In genomic region chr12:56836800-56837663, GRCh38 we compare ENCODE assay signal across 8 cellular contexts.
DNase-seq lines count a peak whose midpoint lies in the region; ATAC-seq and TF ChIP-seq lines count a peak whose summit lies in the region.

No MANE protein-coding gene starts in this region.

- H3K4me1 ChIP-seq in lower lobe of right lung (peaks cover 46% of the 10 kb centered on the region), gastrocnemius medialis (peaks cover 0 to 16% of the 10 kb centered on the region in 2 donors)

- no peak for TF ChIP-seq CTCF in BJ (IDR thresholded peaks at IDR 0.05; ENCODE audit: insufficient read depth, low read depth, low read length)
- no peak for TF ChIP-seq CTCF in lower lobe of right lung (IDR thresholded peaks at IDR 0.05)
- TF ChIP-seq CTCF in gastrocnemius medialis (IDR thresholded peaks at IDR 0.05 in 4 of 5, conservative IDR thresholded peaks at IDR 0.05 in 1 of 5) = no peak

- H3K27ac ChIP-seq in lower lobe of right lung (peak overlapping the region; percentile 62), gastrocnemius medialis (no peak overlapping the region)

- no peaks in the 10 kb centered on the region for H3K36me3 ChIP-seq in BJ (ENCODE audit: control insufficient read depth, insufficient read depth, low read length)
- no peaks in the 10 kb centered on the region for H3K36me3 ChIP-seq in lower lobe of right lung
- no peaks in the 10 kb centered on the region for H3K36me3 ChIP-seq in gastrocnemius medialis

- CTCF ChIA-PET in BJ (lab: Yijun Ruan, JAX) = interaction anchor here (1.1 kb wide), 1 partner anchor 151 kb away, joined by 6 read pairs; no protein-coding TSS in a partner anchor

- TF ChIP-seq POLR2A in gastrocnemius medialis (IDR thresholded peaks at IDR 0.05) = no peak

- ATAC-seq in lower lobe of right lung = peak; percentile 39 to 43
- ATAC-seq in GM21529 (IDR thresholded peaks at IDR 0.05; ENCODE audit: unreplicated experiment) = no peak
- ATAC-seq in HG03442 (IDR thresholded peaks at IDR 0.05; ENCODE audit: unreplicated experiment) = no peak
- no peak for ATAC-seq in gastrocnemius medialis

- DNase-seq in BJ (ENCODE audit: low read depth) (peak; percentile 16), lower lobe of right lung (no peak), gastrocnemius medialis (no peak), amniotic stem cell (lab: John Stamatoyannopoulos, UW) (no peak)
- peak; percentile 74 for DNase-seq in Jurkat, Clone E6-1 (ENCODE audit: low read depth, low spot score)
- DNase-seq in activated CD8-positive, alpha-beta memory T cell treated with anti-CD3 and anti-CD28 coated beads, Interleukin-2, amount 50 U/mL, for 48 hours = peak; percentile 57

- intact Hi-C loops in lower lobe of right lung (cut with DNase I) = no loop called here
- intact Hi-C loops in gastrocnemius medialis (cut with DNase I; ENCODE audit: low total_unique reads) = no loop called here

- in situ Hi-C loops in gastrocnemius medialis (cut with MboI; ENCODE audit: low sequenced_read_pairs in 4 of 4) = no loop called here

- POLR2A ChIA-PET in BJ (lab: Charles Lee) = no interaction called here

- H3K27me3 ChIP-seq in BJ (ENCODE audit: control insufficient read depth, insufficient read depth, low read length) (no peaks in the 10 kb centered on the region), lower lobe of right lung (ENCODE audit: low read depth) (no peaks in the 10 kb centered on the region), gastrocnemius medialis (no peaks in the 10 kb centered on the region)

- H3K9me3 ChIP-seq in lower lobe of right lung (no peaks in the 10 kb centered on the region), gastrocnemius medialis (no peaks in the 10 kb centered on the region)

- H3K4me3 ChIP-seq in BJ (ENCODE audit: low read depth, low read length) (no peak overlapping the region), lower lobe of right lung (no peak overlapping the region), gastrocnemius medialis (no peak overlapping the region)
- no peak overlapping the region for H3K4me3 ChIP-seq in Jurkat, Clone E6-1 (ENCODE audit: low read length)

Comparison
In these comparisons a context has a peak if more than half of its experiments do, and no peak if none do; other contexts are left out.
1. DNase-seq: peak in BJ (single experiment), Jurkat, Clone E6-1 (single experiment) and activated CD8-positive, alpha-beta memory T cell treated with anti-CD3 and anti-CD28 coated beads, Interleukin-2, amount 50 U/mL, for 48 hours (single experiment); none in lower lobe of right lung (single experiment), gastrocnemius medialis (0 of 2) and amniotic stem cell (single experiment).
2. ATAC-seq: peak in lower lobe of right lung (2 of 2); none in GM21529 (single experiment), HG03442 (single experiment) and gastrocnemius medialis (0 of 2).